Comparison of ENCODE assay signal across 1 cellular context in genomic region chr12:51913071-51914033, GRCh38.
TF ChIP-seq lines count a peak whose summit lies in the region.

No MANE protein-coding gene starts in this region.

TF ChIP-seq in H1, 55 proteins besides CTCF, POLR2A, EP300 and RAD21:
- no peak for TF ChIP-seq HDAC6 (IDR thresholded peaks at IDR 0.05; ENCODE audit: low read depth, low read length)
- TF ChIP-seq TCF12 (IDR thresholded peaks at IDR 0.05; ENCODE audit: low read depth, low read length), result no peak
- no peak for TF ChIP-seq SIRT6 (IDR thresholded peaks at IDR 0.05; ENCODE audit: low read length)
- TF ChIP-seq POLR2AphosphoS5 (IDR thresholded peaks at IDR 0.05; ENCODE audit: low read depth, low read length), result no peak
- TF ChIP-seq GABPA (IDR thresholded peaks at IDR 0.05; ENCODE audit: borderline replicate concordance, insufficient read depth, low read length), result no peak
- TF ChIP-seq KDM4A (IDR thresholded peaks at IDR 0.05; ENCODE audit: low read depth, low read length, severe bottlenecking), result no peak
- no peak for TF ChIP-seq SP1 (IDR thresholded peaks at IDR 0.05; ENCODE audit: low read depth, low read length)
- TF ChIP-seq USF2 (IDR thresholded peaks at IDR 0.05; ENCODE audit: low read length), result no peak
TF ChIP-seq in H1: peak in this region for 0.
